In the genomic region with DNA sequence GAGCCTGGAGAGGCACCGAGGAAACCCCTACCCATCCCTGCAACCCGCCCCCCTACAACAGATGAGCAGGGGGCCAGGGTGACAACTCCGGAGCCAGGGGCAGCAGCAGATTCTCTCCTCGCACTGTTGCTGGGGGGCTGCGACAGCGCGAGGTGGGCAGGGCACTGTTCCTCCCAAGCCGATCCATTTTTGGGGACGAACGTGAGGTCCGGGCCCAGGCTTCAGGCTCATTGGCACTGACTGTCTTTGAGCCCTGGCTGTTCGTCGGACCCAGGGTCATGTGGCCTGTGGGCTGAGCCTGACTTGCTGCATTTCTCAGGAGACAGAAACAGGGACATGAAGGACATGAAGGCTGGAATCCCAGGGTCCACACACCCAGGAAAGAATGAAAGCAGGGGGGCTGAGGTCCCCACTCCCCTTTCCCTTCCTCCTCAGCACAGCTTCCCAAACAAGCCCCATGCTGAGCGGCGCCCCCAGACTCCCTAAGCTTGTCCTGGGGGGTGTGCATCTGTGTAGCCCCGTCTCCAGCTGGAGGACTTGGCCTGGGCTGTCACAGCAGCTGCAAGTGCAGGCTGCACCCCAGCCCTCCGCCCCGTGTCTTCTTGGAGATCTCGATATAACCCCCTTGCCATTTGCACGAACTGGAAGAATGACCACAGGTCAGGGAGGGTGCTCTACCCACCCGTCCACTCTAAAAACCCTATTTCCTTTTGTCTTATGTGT, we compare ENCODE assay signal across 9 cellular contexts. TPM values are rescaled to one million over a fixed set of nuclear protein-coding genes. Genes with fewer than 3 reads are reported as not detected.
A peak's percentile ranks its signal among the peaks of the same experiment; 100 is the strongest.
DNase-seq lines count a peak whose midpoint lies in the region; TF ChIP-seq lines count a peak whose summit lies in the region.
"Had no signal": no experiment of that assay in that cellular context is flagged by ENCODE, and none has a peak within 500 bp of the region (broad histone marks: within the 10 kb centered on the region; RNA-seq: fewer than 3 reads in every experiment).

No MANE protein-coding gene starts in this region.

- intact Hi-C loops in stomach (cut with DNase I; ENCODE audit: low total_unique reads), result no loop called here

- H3K4me1 Mint-ChIP-seq in HFFc6 (ENCODE audit: low read depth), result peaks cover 86% of the 10 kb centered on the region
- H3K4me1 Mint-ChIP-seq in chondrocyte (ENCODE audit: low read depth), result peaks cover 74% of the 10 kb centered on the region

- CTCF ChIA-PET in GM10248 (lab: Yijun Ruan, JAX), result no interaction called here

- peak overlapping the region; percentile 85 to 88 for H3K27ac ChIP-seq in liver (ENCODE audit: low read depth in 1 of 2, low read length in 2 of 2)
- peak overlapping the region; percentile 2 to 95 (median 93) for H3K27ac ChIP-seq in stomach

- no peak for TF ChIP-seq RAD21 in liver (IDR thresholded peaks at IDR 0.05)

- H3K36me3 ChIP-seq in liver (ENCODE audit: control insufficient read depth in 4 of 4, insufficient read depth in 3 of 4, low read depth in 1 of 4, low read length in 3 of 4) (no peaks in the 10 kb centered on the region), stomach (peaks cover 0 to 3% (median 0%) of the 10 kb centered on the region in 4 donors)

- peaks cover 0 to 13% (median 8%) of the 10 kb centered on the region in 4 donors for H3K4me1 ChIP-seq in liver (ENCODE audit: control insufficient read depth in 4 of 4, insufficient read depth in 4 of 4, low read length in 3 of 4)
- peaks cover 35 to 96% (median 69%) of the 10 kb centered on the region in 4 donors for H3K4me1 ChIP-seq in stomach

- H3K4me3 Mint-ChIP-seq in HFFc6 (peak overlapping the region; percentile 88), chondrocyte (ENCODE audit: unreplicated experiment) (peak overlapping the region; percentile 55)

- 68% methylated on average over 21 of the region's 21 CpGs for WGBS in liver
- WGBS in stomach, 5 donors, result 46 to 72% (median 60%) methylated on average over 20 to 21 of the region's 21 CpGs

- no peak for DNase-seq in HFFc6
- no peak for DNase-seq in chondrocyte (ENCODE audit: low spot score)
- no peak for DNase-seq in stomach
- DNase-seq in H4 (ENCODE audit: low spot score), result no peak
- no peak for DNase-seq in DMS53 (lab: John Stamatoyannopoulos, UW)
- no peak for DNase-seq in GM10248 (ENCODE audit: extremely low spot score)
- no peak for DNase-seq in GDM1 (lab: John Stamatoyannopoulos, UW)
- DNase-seq: activated naive CD4-positive, alpha-beta T cell treated with anti-CD3 and anti-CD28 coated beads, Interleukin-2, amount 50 U/mL, for 16 hours had no signal

- POLR2A ChIA-PET in GM10248 (lab: Yijun Ruan, JAX), result no interaction called here

- H3K27me3 Mint-ChIP-seq in HFFc6 (ENCODE audit: insufficient read depth), result peaks cover 15% of the 10 kb centered on the region
- H3K27me3 Mint-ChIP-seq in chondrocyte (ENCODE audit: low read depth), result no peaks in the 10 kb centered on the region

- H3K27ac Mint-ChIP-seq in HFFc6 (peak overlapping the region; percentile 100), chondrocyte (ENCODE audit: unreplicated experiment) (peak overlapping the region; percentile 95)

- H3K4me3 ChIP-seq in liver (ENCODE audit: low read depth in 1 of 3, low read length in 3 of 3) (no peak overlapping the region), stomach (peak overlapping the region; percentile 14 to 29 (median 28))

- H3K9me3 ChIP-seq in liver (ENCODE audit: control insufficient read depth in 4 of 4, low read length in 3 of 4) (no peaks in the 10 kb centered on the region), stomach (no peaks in the 10 kb centered on the region)

- TF ChIP-seq CTCF in HFFc6 (IDR thresholded peaks at IDR 0.05) (no peak), chondrocyte (IDR thresholded peaks at IDR 0.05) (no peak), liver (IDR thresholded peaks at IDR 0.05; ENCODE audit: low read depth, low read length, missing input control) (no peak), stomach (IDR thresholded peaks at IDR 0.05) (no peak), GM10248 (IDR thresholded peaks at IDR 0.05; ENCODE audit: control extremely low read depth, extremely low read depth, low read depth, missing control alignments) (no peak)

- no peak for TF ChIP-seq EP300 in stomach (IDR thresholded peaks at IDR 0.05)

- H3K9me3 Mint-ChIP-seq in HFFc6 (no peaks in the 10 kb centered on the region), chondrocyte (ENCODE audit: low read depth) (no peaks in the 10 kb centered on the region)

- H3K27me3 ChIP-seq in liver (ENCODE audit: control insufficient read depth in 4 of 4, insufficient read depth in 4 of 4, low read length in 3 of 4) (no peaks in the 10 kb centered on the region), stomach (no peaks in the 10 kb centered on the region)

- no peak for TF ChIP-seq POLR2A in stomach (IDR thresholded peaks at IDR 0.05)

- H3K36me3 Mint-ChIP-seq in HFFc6 (ENCODE audit: low read depth) (peaks cover 13% of the 10 kb centered on the region), chondrocyte (ENCODE audit: low read depth) (no peaks in the 10 kb centered on the region)

- no peak overlapping the region for H3K9ac ChIP-seq in liver (ENCODE audit: low read depth in 1 of 2, low read length in 2 of 2)

TF ChIP-seq in liver, 16 proteins besides CTCF, POLR2A, EP300 and RAD21 (continues in another document):
- TF ChIP-seq HNF4A (conservative IDR thresholded peaks at IDR 0.05) (no peak), RXRA (IDR thresholded peaks at IDR 0.05) (no peak), JUND (IDR thresholded peaks at IDR 0.05) (no peak), SP1 (IDR thresholded peaks at IDR 0.05) (no peak), HNF4G (IDR thresholded peaks at IDR 0.05) (no peak), FOXA2 (IDR thresholded peaks at IDR 0.05) (no peak), EGR1 (IDR thresholded peaks at IDR 0.05; ENCODE audit: low read depth in 2 of 2) (no peak), NR2F2 (IDR thresholded peaks at IDR 0.05) (no peak), TAF1 (conservative IDR thresholded peaks at IDR 0.05) (no peak), FOXA1 (IDR thresholded peaks at IDR 0.05) (no peak), GABPA (IDR thresholded peaks at IDR 0.05 in 1 of 2, conservative IDR thresholded peaks at IDR 0.05 in 1 of 2) (no peak)
- TF ChIP-seq, protein P1, sequence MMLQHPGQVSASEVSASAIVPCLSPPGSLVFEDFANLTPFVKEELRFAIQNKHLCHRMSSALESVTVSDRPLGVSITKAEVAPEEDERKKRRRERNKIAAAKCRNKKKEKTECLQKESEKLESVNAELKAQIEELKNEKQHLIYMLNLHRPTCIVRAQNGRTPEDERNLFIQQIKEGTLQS (IDR thresholded peaks at IDR 0.05), result no peak
- TF ChIP-seq, protein P2, sequence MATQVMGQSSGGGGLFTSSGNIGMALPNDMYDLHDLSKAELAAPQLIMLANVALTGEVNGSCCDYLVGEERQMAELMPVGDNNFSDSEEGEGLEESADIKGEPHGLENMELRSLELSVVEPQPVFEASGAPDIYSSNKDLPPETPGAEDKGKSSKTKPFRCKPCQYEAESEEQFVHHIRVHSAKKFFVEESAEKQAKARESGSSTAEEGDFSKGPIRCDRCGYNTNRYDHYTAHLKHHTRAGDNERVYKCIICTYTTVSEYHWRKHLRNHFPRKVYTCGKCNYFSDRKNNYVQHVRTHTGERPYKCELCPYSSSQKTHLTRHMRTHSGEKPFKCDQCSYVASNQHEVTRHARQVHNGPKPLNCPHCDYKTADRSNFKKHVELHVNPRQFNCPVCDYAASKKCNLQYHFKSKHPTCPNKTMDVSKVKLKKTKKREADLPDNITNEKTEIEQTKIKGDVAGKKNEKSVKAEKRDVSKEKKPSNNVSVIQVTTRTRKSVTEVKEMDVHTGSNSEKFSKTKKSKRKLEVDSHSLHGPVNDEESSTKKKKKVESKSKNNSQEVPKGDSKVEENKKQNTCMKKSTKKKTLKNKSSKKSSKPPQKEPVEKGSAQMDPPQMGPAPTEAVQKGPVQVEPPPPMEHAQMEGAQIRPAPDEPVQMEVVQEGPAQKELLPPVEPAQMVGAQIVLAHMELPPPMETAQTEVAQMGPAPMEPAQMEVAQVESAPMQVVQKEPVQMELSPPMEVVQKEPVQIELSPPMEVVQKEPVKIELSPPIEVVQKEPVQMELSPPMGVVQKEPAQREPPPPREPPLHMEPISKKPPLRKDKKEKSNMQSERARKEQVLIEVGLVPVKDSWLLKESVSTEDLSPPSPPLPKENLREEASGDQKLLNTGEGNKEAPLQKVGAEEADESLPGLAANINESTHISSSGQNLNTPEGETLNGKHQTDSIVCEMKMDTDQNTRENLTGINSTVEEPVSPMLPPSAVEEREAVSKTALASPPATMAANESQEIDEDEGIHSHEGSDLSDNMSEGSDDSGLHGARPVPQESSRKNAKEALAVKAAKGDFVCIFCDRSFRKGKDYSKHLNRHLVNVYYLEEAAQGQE (IDR thresholded peaks at IDR 0.05), result no peak
- TF ChIP-seq, protein P3, sequence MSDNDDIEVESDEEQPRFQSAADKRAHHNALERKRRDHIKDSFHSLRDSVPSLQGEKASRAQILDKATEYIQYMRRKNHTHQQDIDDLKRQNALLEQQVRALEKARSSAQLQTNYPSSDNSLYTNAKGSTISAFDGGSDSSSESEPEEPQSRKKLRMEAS (IDR thresholded peaks at IDR 0.05), result no peak

RNA-seq across cellular contexts. Expression of a gene that starts 18.7 kb away (rescaled TPM):
- 1 to 10 TPM in 4 of 6 experiments, under 1 TPM in 2; 0.85 to 2.7 (median 1.6) TPM for total RNA-seq in HFFc6 (2021; fragmentation: NEBNext Ultra II Directional; extraction: Animal tissue kit (Norgen Biotek cat#: 25700))
- total RNA-seq in chondrocyte (0.67 to 2.3 TPM (median 1.3 TPM) in 3 replicates), liver (1 to 10 TPM in 1 of 2 donors, under 1 TPM in 1; 0.28 to 1.0 TPM), stomach (10 to 100 TPM in 2 of 5 donors, 1 to 10 TPM in 3; 4.2 to 23.9 (median 7.1) TPM)
- polyA plus RNA-seq in liver (not detected), stomach (under 1 TPM in 2 of 3 donors, not detected in 1; 0.31 to 0.40 TPM)
- total RNA-seq in H4 (2014; rRNA removed; shearing (Covaris generic)), result not detected in 2 replicates

RNA-seq across cellular contexts. Expression of a gene that starts 40.9 kb away (rescaled TPM):
- total RNA-seq in HFFc6 (2021; fragmentation: NEBNext Ultra II Directional; extraction: Animal tissue kit (Norgen Biotek cat#: 25700)), result 100 to 1,000 TPM; 547 to 705 (median 601) TPM
- total RNA-seq in chondrocyte (429 to 540 TPM (median 535 TPM) in 3 replicates), liver (10 to 100 TPM in 1 of 2 donors, 1 to 10 TPM in 1; 9.5 to 10.6 TPM), stomach (10 to 100 TPM; 37.4 to 100.0 (median 66.1) TPM)
- polyA plus RNA-seq in liver (10 to 100 TPM in 1 of 2 donors, 1 to 10 TPM in 1; 8.9 to 37.6 TPM), stomach (10 to 100 TPM; 20.9 to 34.4 (median 29.4) TPM)
- 59.0 and 73.3 TPM in 2 replicates for total RNA-seq in H4 (2014; rRNA removed; shearing (Covaris generic))

RNA-seq across cellular contexts. Expression of a gene that starts 43.7 kb away (rescaled TPM):
- total RNA-seq in HFFc6 (2021; fragmentation: NEBNext Ultra II Directional; extraction: Animal tissue kit (Norgen Biotek cat#: 25700)), result 10 to 100 TPM; 43.6 to 50.3 (median 46.2) TPM
- total RNA-seq in chondrocyte (45.1 to 51.2 TPM (median 49.6 TPM) in 3 replicates), liver (10 to 100 TPM in 1 of 2 donors, 1 to 10 TPM in 1; 8.0 to 20.7 TPM), stomach (100 to 1,000 TPM in 1 of 5 donors, 10 to 100 TPM in 4; 33.3 to 106 (median 42.0) TPM)
- polyA plus RNA-seq in liver (10 to 100 TPM in 1 of 2 donors, 1 to 10 TPM in 1; 9.4 to 11.6 TPM), stomach (10 to 100 TPM; 14.2 to 20.9 (median 15.3) TPM)
- total RNA-seq in H4 (2014; rRNA removed; shearing (Covaris generic)), result 14.3 and 20.4 TPM in 2 replicates

Comparison
In these comparisons a context has a peak if more than half of its experiments do, and no peak if none do; other contexts are left out.
1. H3K4me3 ChIP-seq: peak in stomach (4 of 4); none in liver (0 of 3).